31 cellular contexts compared by ENCODE assay signal in genomic region chr16:49544828-49545227, GRCh38.
"Had no signal": no experiment of that assay in that cellular context is flagged by ENCODE, and none has a peak within 500 bp of the region (broad histone marks: within the 10 kb centered on the region; RNA-seq: fewer than 3 reads in every experiment).

No MANE protein-coding gene starts in this region.

- H3K27ac Mint-ChIP-seq: activated CD4-positive, alpha-beta memory T cell treated with anti-CD3 and anti-CD28 coated beads, Interleukin-2, amount 10 ng/mL, durations not matched to agents 7 days and 5 days; activated CD4-positive, alpha-beta T cell treated with anti-CD3 and anti-CD28 coated beads, Interleukin-2, amount 10 ng/mL, durations not matched to agents 7 days and 5 days; activated naive CD4-positive, alpha-beta T cell treated with anti-CD3 and anti-CD28 coated beads, Interleukin-2, amount 10 ng/mL, durations not matched to agents 7 days and 5 days; activated naive CD4-positive, alpha-beta T cell treated with anti-CD3 and anti-CD28 coated beads, Interleukin-2, amount 50 U/mL, for 72 hours; activated naive CD8-positive, alpha-beta T cell treated with anti-CD3 and anti-CD28 coated beads, Interleukin-2, amount 10 ng/mL, durations not matched to agents 7 days and 5 days; activated T-cell treated with anti-CD3 and anti-CD28 coated beads, Interleukin-2, amount 50 U/mL, for 24 hours; activated T-cell treated with anti-CD3 and anti-CD28 coated beads, Interleukin-2, amount 50 U/mL, for 72 hours; dendritic cell treated with granulocyte-macrophage colony-stimulating factor and Interleukin-4, amounts not matched to agents 40 ng/mL and 50 ng/mL, for 4 days; endodermal cell; WTC11 had no signal

- DNase-seq: activated CD4-positive, alpha-beta memory T cell treated with anti-CD3 and anti-CD28 coated beads, Interleukin-2, amount 10 ng/mL, durations not matched to agents 7 days and 5 days; activated CD4-positive, alpha-beta T cell treated with anti-CD3 and anti-CD28 coated beads for 1 hour; activated CD4-positive, alpha-beta T cell treated with anti-CD3 and anti-CD28 coated beads for 4 hours; activated CD4-positive, alpha-beta T cell treated with anti-CD3 and anti-CD28 coated beads, Interleukin-2, amount 10 ng/mL, durations not matched to agents 7 days and 5 days; activated CD4-positive, alpha-beta T cell treated with anti-CD3 and anti-CD28 coated beads, Interleukin-2, amount 50 U/mL, for 4 hours; activated CD8-positive, alpha-beta memory T cell treated with anti-CD3 and anti-CD28 coated beads, Interleukin-2, amount 50 U/mL, for 48 hours; activated gamma-delta T cell; activated naive CD4-positive, alpha-beta T cell; activated naive CD4-positive, alpha-beta T cell treated with anti-CD3 and anti-CD28 coated beads, Interleukin-2, amount 10 ng/mL, durations not matched to agents 7 days and 5 days; activated naive CD8-positive, alpha-beta T cell treated with anti-CD3 and anti-CD28 coated beads, Interleukin-2, amount 10 ng/mL, durations not matched to agents 7 days and 5 days; activated T-cell treated with anti-CD3 and anti-CD28 coated beads for 4 hours; activated T-cell treated with anti-CD3 and anti-CD28 coated beads, Interleukin-2, amount 50 U/mL, for 24 hours; activated T-cell treated with anti-CD3 and anti-CD28 coated beads, Interleukin-2, amount 50 U/mL, for 72 hours; central memory CD4-positive, alpha-beta T cell; dorsolateral prefrontal cortex; effector memory CD4-positive, alpha-beta T cell; endodermal cell; foreskin fibroblast; T-helper 2 cell had no signal

- H3K4me3 ChIP-seq: ascending aorta, breast epithelium, cardiac muscle cell, coronary artery, dorsolateral prefrontal cortex had no signal

- H3K9me3 Mint-ChIP-seq: activated CD4-positive, alpha-beta memory T cell treated with anti-CD3 and anti-CD28 coated beads, Interleukin-2, amount 10 ng/mL, durations not matched to agents 7 days and 5 days; activated CD4-positive, alpha-beta T cell treated with anti-CD3 and anti-CD28 coated beads, Interleukin-2, amount 10 ng/mL, durations not matched to agents 7 days and 5 days; activated naive CD4-positive, alpha-beta T cell treated with anti-CD3 and anti-CD28 coated beads, Interleukin-2, amount 50 U/mL, for 72 hours; activated naive CD8-positive, alpha-beta T cell treated with anti-CD3 and anti-CD28 coated beads, Interleukin-2, amount 10 ng/mL, durations not matched to agents 7 days and 5 days; activated T-cell treated with anti-CD3 and anti-CD28 coated beads, Interleukin-2, amount 50 U/mL, for 24 hours; brain; endodermal cell; WTC11 had no signal

- FAIRE-seq: frontal cortex, TTC549 had no signal

- H3K27me3 ChIP-seq: ascending aorta, breast epithelium, cardiac muscle cell had no signal

- H3K4me3 Mint-ChIP-seq: activated CD4-positive, alpha-beta memory T cell treated with anti-CD3 and anti-CD28 coated beads, Interleukin-2, amount 10 ng/mL, durations not matched to agents 7 days and 5 days; activated CD4-positive, alpha-beta T cell treated with anti-CD3 and anti-CD28 coated beads, Interleukin-2, amount 10 ng/mL, durations not matched to agents 7 days and 5 days; activated naive CD4-positive, alpha-beta T cell treated with anti-CD3 and anti-CD28 coated beads, Interleukin-2, amount 10 ng/mL, durations not matched to agents 7 days and 5 days; activated naive CD8-positive, alpha-beta T cell treated with anti-CD3 and anti-CD28 coated beads, Interleukin-2, amount 10 ng/mL, durations not matched to agents 7 days and 5 days; activated T-cell treated with anti-CD3 and anti-CD28 coated beads, Interleukin-2, amount 50 U/mL, for 24 hours; activated T-cell treated with anti-CD3 and anti-CD28 coated beads, Interleukin-2, amount 50 U/mL, for 72 hours; brain; dendritic cell treated with granulocyte-macrophage colony-stimulating factor and Interleukin-4, amounts not matched to agents 40 ng/mL and 50 ng/mL, for 4 days; endodermal cell; WTC11 had no signal

- H3K36me3 ChIP-seq: ascending aorta, breast epithelium, cardiac muscle cell had no signal

- H3K27ac ChIP-seq: ascending aorta, cardiac muscle cell, coronary artery, dorsolateral prefrontal cortex, VCaP had no signal

- ATAC-seq: activated naive CD4-positive, alpha-beta T cell treated with anti-CD3 and anti-CD28 coated beads, Interleukin-2, amount 50 U/mL, for 72 hours; activated T-cell treated with anti-CD3 and anti-CD28 coated beads, Interleukin-2, amount 50 U/mL, for 72 hours; esophagus mucosa; WTC11 had no signal

- H3K27me3 Mint-ChIP-seq: activated CD4-positive, alpha-beta memory T cell treated with anti-CD3 and anti-CD28 coated beads, Interleukin-2, amount 10 ng/mL, durations not matched to agents 7 days and 5 days; activated CD4-positive, alpha-beta T cell treated with anti-CD3 and anti-CD28 coated beads, Interleukin-2, amount 10 ng/mL, durations not matched to agents 7 days and 5 days; activated naive CD4-positive, alpha-beta T cell treated with anti-CD3 and anti-CD28 coated beads, Interleukin-2, amount 10 ng/mL, durations not matched to agents 7 days and 5 days; activated naive CD8-positive, alpha-beta T cell treated with anti-CD3 and anti-CD28 coated beads, Interleukin-2, amount 10 ng/mL, durations not matched to agents 7 days and 5 days; dendritic cell treated with granulocyte-macrophage colony-stimulating factor and Interleukin-4, amounts not matched to agents 40 ng/mL and 50 ng/mL, for 4 days had no signal

- H3K9me3 ChIP-seq: ascending aorta, breast epithelium had no signal

- H3K4me1 Mint-ChIP-seq: activated CD4-positive, alpha-beta memory T cell treated with anti-CD3 and anti-CD28 coated beads, Interleukin-2, amount 10 ng/mL, durations not matched to agents 7 days and 5 days; activated CD4-positive, alpha-beta T cell treated with anti-CD3 and anti-CD28 coated beads, Interleukin-2, amount 10 ng/mL, durations not matched to agents 7 days and 5 days; activated naive CD4-positive, alpha-beta T cell treated with anti-CD3 and anti-CD28 coated beads, Interleukin-2, amount 10 ng/mL, durations not matched to agents 7 days and 5 days; activated naive CD8-positive, alpha-beta T cell treated with anti-CD3 and anti-CD28 coated beads, Interleukin-2, amount 10 ng/mL, durations not matched to agents 7 days and 5 days had no signal

- H3K4me1 ChIP-seq: breast epithelium had no signal

- H3K36me3 Mint-ChIP-seq: activated naive CD4-positive, alpha-beta T cell treated with anti-CD3 and anti-CD28 coated beads, Interleukin-2, amount 10 ng/mL, durations not matched to agents 7 days and 5 days; activated naive CD4-positive, alpha-beta T cell treated with anti-CD3 and anti-CD28 coated beads, Interleukin-2, amount 50 U/mL, for 72 hours; activated naive CD8-positive, alpha-beta T cell treated with anti-CD3 and anti-CD28 coated beads, Interleukin-2, amount 10 ng/mL, durations not matched to agents 7 days and 5 days; brain; WTC11 had no signal
